Comparison of ENCODE assay signal across 25 cellular contexts in genomic region chr15:25887870-25888269, GRCh38. TPM values are rescaled to one million over a fixed set of nuclear protein-coding genes. Genes with fewer than 3 reads are reported as not detected.
"Had no signal": no experiment of that assay in that cellular context is flagged by ENCODE, and none has a peak within 500 bp of the region (broad histone marks: within the 10 kb centered on the region; RNA-seq: fewer than 3 reads in every experiment).

No MANE protein-coding gene starts in this region.

- H3K9me3 ChIP-seq: esophagus muscularis mucosa, gastrocnemius medialis, heart right ventricle, left lung, lower lobe of right lung had no signal

- H3K36me3 ChIP-seq: esophagus muscularis mucosa, gastrocnemius medialis, heart right ventricle, left lung, lower lobe of right lung had no signal

- H3K27ac ChIP-seq: coronary artery, dorsolateral prefrontal cortex, gastrocnemius medialis, heart right ventricle, left lung, lower lobe of right lung had no signal

- FAIRE-seq: colon, endothelial cell of umbilical vein, islet of Langerhans, keratinocyte had no signal

- ATAC-seq: gastrocnemius medialis; heart right ventricle; left cardiac atrium; left lung; left ventricle myocardium superior; lower lobe of right lung; naive thymus-derived CD4-positive, alpha-beta T cell had no signal

- H3K4me3 ChIP-seq: coronary artery, dorsolateral prefrontal cortex, esophagus muscularis mucosa, gastrocnemius medialis, heart right ventricle, left lung, lower lobe of right lung had no signal

- H3K36me3 Mint-ChIP-seq: naive thymus-derived CD4-positive, alpha-beta T cell had no signal

- H3K9me3 Mint-ChIP-seq: naive thymus-derived CD4-positive, alpha-beta T cell had no signal

- H3K4me3 Mint-ChIP-seq: naive thymus-derived CD4-positive, alpha-beta T cell had no signal

- DNase-seq: dermis blood vessel endothelial cell; dorsolateral prefrontal cortex; effector CD4-positive, alpha-beta T cell; effector memory CD4-positive, alpha-beta T cell; foreskin fibroblast; foreskin melanocyte; gastrocnemius medialis; glutamatergic neuron; head of caudate nucleus; heart right ventricle; hippocampal formation; left cardiac atrium; left lung; left ventricle myocardium superior; lower lobe of right lung; mesendoderm; midbrain; naive thymus-derived CD4-positive, alpha-beta T cell had no signal

- H3K27me3 ChIP-seq: dorsolateral prefrontal cortex, esophagus muscularis mucosa, gastrocnemius medialis, left lung had no signal

RNA-seq across cellular contexts. Expression of gene ATP10A, which starts 24.7 kb away (rescaled TPM):
- total RNA-seq: endothelial cell of umbilical vein, lung microvascular endothelial cell had no signal
- polyA plus RNA-seq: endothelial cell of umbilical vein, keratinocyte had no signal
